Comparison of ENCODE assay signal across 12 cellular contexts in genomic region chr3:197027896-197028710, GRCh38. TPM values are rescaled to one million over a fixed set of nuclear protein-coding genes. Genes with fewer than 3 reads are reported as not detected.
A peak's percentile ranks its signal among the peaks of the same experiment; 100 is the strongest.
DNase-seq lines count a peak whose midpoint lies in the region; ATAC-seq, FAIRE-seq and TF ChIP-seq lines count a peak whose summit lies in the region.
"Had no signal": no experiment of that assay in that cellular context is flagged by ENCODE, and none has a peak within 500 bp of the region (broad histone marks: within the 10 kb centered on the region; RNA-seq: fewer than 3 reads in every experiment).

No MANE protein-coding gene starts in this region.

- peaks cover 39% of the 10 kb centered on the region for H3K4me1 Mint-ChIP-seq in CD14-positive monocyte
- H3K4me1 Mint-ChIP-seq in activated T-helper 1 cell treated with anti-CD3 and anti-CD28 coated beads, Interleukin-12 subunit alpha, Interleukin-12 subunit beta, Interleukin-2, Interleukin-4 antibody, amounts not matched to agents 30 ng/mL and 10 ng/mL and 1 ng/mL, durations not matched to agents 14 hours and 24 hours and 36 hours (ENCODE audit: low read depth): peaks cover 3% of the 10 kb centered on the region
- H3K4me1 Mint-ChIP-seq in memory B cell: peaks cover 9% of the 10 kb centered on the region

- DNase-seq in CD14-positive monocyte (ENCODE audit: low spot score) (no peak), memory B cell (ENCODE audit: low spot score in 2 of 2) (peak in 1 of 2 donors; percentile 25), activated gamma-delta T cell (lab: John Stamatoyannopoulos, UW) (no peak), kidney (no peak)
- no peak for DNase-seq in activated T-helper 1 cell treated with anti-CD3 and anti-CD28 coated beads, Interleukin-12 subunit alpha, Interleukin-12 subunit beta, Interleukin-2, Interleukin-4 antibody, amounts not matched to agents 30 ng/mL and 10 ng/mL and 1 ng/mL, durations not matched to agents 14 hours and 24 hours and 36 hours (ENCODE audit: low spot score)
- no peak for DNase-seq in stimulated activated CD4-positive, alpha-beta T cell treated with anti-CD3 and anti-CD28 coated beads, Interleukin-4, amount 100 ng/mL, for 24 hours
- DNase-seq: activated CD4-positive, alpha-beta T cell treated with anti-CD3 and anti-CD28 coated beads for 4 hours; esophagus squamous epithelium; NCI-H187 had no signal

- peaks cover 0 to 6% of the 10 kb centered on the region in 2 donors for H3K4me1 ChIP-seq in kidney (ENCODE audit: control insufficient read depth in 1 of 2, insufficient read depth in 1 of 2, low read depth in 1 of 2, low read length in 2 of 2)

- no peak for TF ChIP-seq CTCF in CD14-positive monocyte (IDR thresholded peaks at IDR 0.05)
- TF ChIP-seq CTCF in kidney (IDR thresholded peaks at IDR 0.05; ENCODE audit: borderline replicate concordance, extremely low read depth, insufficient read depth): no peak

- H3K4me3 ChIP-seq in kidney (ENCODE audit: low read length in 2 of 2): no peak overlapping the region

- no peak overlapping the region for H3K27ac ChIP-seq in kidney (ENCODE audit: low read depth in 2 of 2, low read length in 2 of 2)
- H3K27ac ChIP-seq: neutrophil had no signal

- H3K36me3 ChIP-seq in kidney (ENCODE audit: control insufficient read depth in 1 of 2, insufficient read depth in 2 of 2, low read length in 2 of 2): no peaks in the 10 kb centered on the region
- H3K36me3 ChIP-seq: esophagus squamous epithelium, neutrophil had no signal

- H3K9me3 ChIP-seq in kidney (ENCODE audit: control insufficient read depth in 1 of 2, low read length in 2 of 2): no peaks in the 10 kb centered on the region
- H3K9me3 ChIP-seq: esophagus squamous epithelium, neutrophil had no signal

- intact Hi-C loops in CD14-positive monocyte (cut with micrococcal nuclease) (loop anchor here in 1 of 2 donors (1.0 kb wide), 1 partner anchor 26 kb away; no protein-coding TSS in a partner anchor), kidney (cut with DNase I) (no loop called here)
- intact Hi-C loops in activated T-helper 1 cell treated with anti-CD3 and anti-CD28 coated beads, Interleukin-12 subunit alpha, Interleukin-12 subunit beta, Interleukin-2, Interleukin-4 antibody, amounts not matched to agents 30 ng/mL and 10 ng/mL and 1 ng/mL, durations not matched to agents 14 hours and 24 hours and 36 hours (cut with micrococcal nuclease): loop anchor here (2.0 kb wide), 2 partner anchors 49 to 59 kb away; partner anchors contain the start of gene PIGZ

- H3K27ac Mint-ChIP-seq in CD14-positive monocyte (peak overlapping the region in 5 of 7 donors; percentile 6 to 78 (median 42)), memory B cell (no peak overlapping the region)
- H3K27ac Mint-ChIP-seq in activated T-helper 1 cell treated with anti-CD3 and anti-CD28 coated beads, Interleukin-12 subunit alpha, Interleukin-12 subunit beta, Interleukin-2, Interleukin-4 antibody, amounts not matched to agents 30 ng/mL and 10 ng/mL and 1 ng/mL, durations not matched to agents 14 hours and 24 hours and 36 hours: no peak overlapping the region

- H3K4me3 Mint-ChIP-seq in CD14-positive monocyte: peak overlapping the region; percentile 84 to 87
- H3K4me3 Mint-ChIP-seq in activated T-helper 1 cell treated with anti-CD3 and anti-CD28 coated beads, Interleukin-12 subunit alpha, Interleukin-12 subunit beta, Interleukin-2, Interleukin-4 antibody, amounts not matched to agents 30 ng/mL and 10 ng/mL and 1 ng/mL, durations not matched to agents 14 hours and 24 hours and 36 hours: peak overlapping the region; percentile 74
- peak overlapping the region; percentile 75 for H3K4me3 Mint-ChIP-seq in memory B cell

- H3K9me3 Mint-ChIP-seq in CD14-positive monocyte: peaks cover 0 to 6% (median 0%) of the 10 kb centered on the region in 7 donors
- H3K9me3 Mint-ChIP-seq in activated T-helper 1 cell treated with anti-CD3 and anti-CD28 coated beads, Interleukin-12 subunit alpha, Interleukin-12 subunit beta, Interleukin-2, Interleukin-4 antibody, amounts not matched to agents 30 ng/mL and 10 ng/mL and 1 ng/mL, durations not matched to agents 14 hours and 24 hours and 36 hours: no peaks in the 10 kb centered on the region
- H3K9me3 Mint-ChIP-seq in memory B cell: no peaks in the 10 kb centered on the region

- H3K36me3 Mint-ChIP-seq in CD14-positive monocyte (peaks cover 0 to 4% of the 10 kb centered on the region in 2 donors), memory B cell (no peaks in the 10 kb centered on the region)
- no peaks in the 10 kb centered on the region for H3K36me3 Mint-ChIP-seq in activated T-helper 1 cell treated with anti-CD3 and anti-CD28 coated beads, Interleukin-12 subunit alpha, Interleukin-12 subunit beta, Interleukin-2, Interleukin-4 antibody, amounts not matched to agents 30 ng/mL and 10 ng/mL and 1 ng/mL, durations not matched to agents 14 hours and 24 hours and 36 hours (ENCODE audit: low read depth)

- H3K9ac ChIP-seq in kidney (ENCODE audit: low read length in 2 of 2): no peak overlapping the region

- ATAC-seq in GM18907 (IDR thresholded peaks at IDR 0.05; ENCODE audit: unreplicated experiment): peak; percentile 18
- ATAC-seq in memory B cell (ENCODE audit: low read depth): no peak
- ATAC-seq in HG03280 (IDR thresholded peaks at IDR 0.05; ENCODE audit: unreplicated experiment): no peak

- FAIRE-seq in kidney (lab: Jason Lieb, UNC): no peak

- H3K27me3 Mint-ChIP-seq in CD14-positive monocyte (ENCODE audit: low read depth in 3 of 3) (peaks cover 19 to 46% (median 34%) of the 10 kb centered on the region in 3 donors), memory B cell (peaks cover 14% of the 10 kb centered on the region)
- peaks cover 10% of the 10 kb centered on the region for H3K27me3 Mint-ChIP-seq in activated T-helper 1 cell treated with anti-CD3 and anti-CD28 coated beads, Interleukin-12 subunit alpha, Interleukin-12 subunit beta, Interleukin-2, Interleukin-4 antibody, amounts not matched to agents 30 ng/mL and 10 ng/mL and 1 ng/mL, durations not matched to agents 14 hours and 24 hours and 36 hours (ENCODE audit: insufficient read depth)

RNA-seq across cellular contexts. Expression of gene MELTF, which starts 1.5 kb away (rescaled TPM):
- under 1 TPM; 0.34 to 0.36 TPM for polyA plus RNA-seq in CD14-positive monocyte
- 3.9 and 6.4 TPM in 2 replicates for total RNA-seq in activated T-helper 1 cell treated with anti-CD3 and anti-CD28 coated beads, Interleukin-12 subunit alpha, Interleukin-12 subunit beta, Interleukin-2, Interleukin-4 antibody, amounts not matched to agents 30 ng/mL and 10 ng/mL and 1 ng/mL, durations not matched to agents 14 hours and 24 hours and 36 hours
- total RNA-seq in kidney: 8.7 TPM
- 6.1 TPM for polyA plus RNA-seq in kidney (ENCODE audit: insufficient read depth, low read depth, low replicate concordance)

RNA-seq across cellular contexts. Expression of gene PIGZ, which starts 59.5 kb away (rescaled TPM):
- polyA plus RNA-seq in CD14-positive monocyte (1 to 10 TPM; 1.6 to 1.9 TPM), kidney (ENCODE audit: insufficient read depth, low read depth, low replicate concordance) (1.4 TPM)
- 1.2 and 1.7 TPM in 2 replicates for total RNA-seq in activated T-helper 1 cell treated with anti-CD3 and anti-CD28 coated beads, Interleukin-12 subunit alpha, Interleukin-12 subunit beta, Interleukin-2, Interleukin-4 antibody, amounts not matched to agents 30 ng/mL and 10 ng/mL and 1 ng/mL, durations not matched to agents 14 hours and 24 hours and 36 hours
- 3.5 TPM for total RNA-seq in kidney

Comparison
In these comparisons a context has a peak if more than half of its experiments do, and no peak if none do; other contexts are left out.
1. H3K27ac Mint-ChIP-seq: peak in CD14-positive monocyte (5 of 7); none in activated T-helper 1 cell treated with anti-CD3 and anti-CD28 coated beads, Interleukin-12 subunit alpha, Interleukin-12 subunit beta, Interleukin-2, Interleukin-4 antibody, amounts not matched to agents 30 ng/mL and 10 ng/mL and 1 ng/mL, durations not matched to agents 14 hours and 24 hours and 36 hours (single experiment) and memory B cell (single experiment).
2. Peak in every context shown above with its lines, with median percentiles within 50 percentile points of each other: H3K4me3 Mint-ChIP-seq.